In the genomic region with DNA sequence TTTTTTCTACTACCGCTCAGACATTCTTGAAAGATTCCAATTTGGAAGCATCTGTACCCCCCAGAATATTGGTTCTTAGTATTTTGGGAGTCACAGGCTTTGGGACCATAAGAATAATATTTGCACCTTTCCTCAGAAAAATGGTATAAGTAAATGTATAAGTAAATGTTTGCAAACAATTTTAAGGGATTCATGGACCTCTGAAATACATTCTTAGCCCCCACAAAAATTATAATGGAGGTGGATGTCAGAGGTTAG, we compare ENCODE assay signal across 1 cellular context.
TF ChIP-seq lines count a peak whose summit lies in the region.

No MANE protein-coding gene starts in this region.

TF ChIP-seq in K562, 482 proteins besides CTCF, POLR2A, EP300 and RAD21 (continued from another document):
- TF ChIP-seq, protein P1, sequence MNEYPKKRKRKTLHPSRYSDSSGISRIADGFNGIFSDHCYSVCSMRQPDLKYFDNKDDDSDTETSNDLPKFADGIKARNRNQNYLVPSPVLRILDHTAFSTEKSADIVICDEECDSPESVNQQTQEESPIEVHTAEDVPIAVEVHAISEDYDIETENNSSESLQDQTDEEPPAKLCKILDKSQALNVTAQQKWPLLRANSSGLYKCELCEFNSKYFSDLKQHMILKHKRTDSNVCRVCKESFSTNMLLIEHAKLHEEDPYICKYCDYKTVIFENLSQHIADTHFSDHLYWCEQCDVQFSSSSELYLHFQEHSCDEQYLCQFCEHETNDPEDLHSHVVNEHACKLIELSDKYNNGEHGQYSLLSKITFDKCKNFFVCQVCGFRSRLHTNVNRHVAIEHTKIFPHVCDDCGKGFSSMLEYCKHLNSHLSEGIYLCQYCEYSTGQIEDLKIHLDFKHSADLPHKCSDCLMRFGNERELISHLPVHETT (CRISPR knock-in tag; conservative IDR thresholded peaks at IDR 0.05 in 1 of 2, IDR thresholded peaks at IDR 0.05 in 1 of 2): no peak
- no peak for TF ChIP-seq MED1 (CRISPR knock-in tag; IDR thresholded peaks at IDR 0.05; ENCODE audit: borderline replicate concordance)
- no peak for TF ChIP-seq MAFK (IDR thresholded peaks at IDR 0.05; ENCODE audit: low read length)
- no peak for TF ChIP-seq HMG20A (CRISPR knock-in tag; conservative IDR thresholded peaks at IDR 0.05)
- no peak for TF ChIP-seq CXXC5 (CRISPR knock-in tag; IDR thresholded peaks at IDR 0.05)
- TF ChIP-seq, protein P2, sequence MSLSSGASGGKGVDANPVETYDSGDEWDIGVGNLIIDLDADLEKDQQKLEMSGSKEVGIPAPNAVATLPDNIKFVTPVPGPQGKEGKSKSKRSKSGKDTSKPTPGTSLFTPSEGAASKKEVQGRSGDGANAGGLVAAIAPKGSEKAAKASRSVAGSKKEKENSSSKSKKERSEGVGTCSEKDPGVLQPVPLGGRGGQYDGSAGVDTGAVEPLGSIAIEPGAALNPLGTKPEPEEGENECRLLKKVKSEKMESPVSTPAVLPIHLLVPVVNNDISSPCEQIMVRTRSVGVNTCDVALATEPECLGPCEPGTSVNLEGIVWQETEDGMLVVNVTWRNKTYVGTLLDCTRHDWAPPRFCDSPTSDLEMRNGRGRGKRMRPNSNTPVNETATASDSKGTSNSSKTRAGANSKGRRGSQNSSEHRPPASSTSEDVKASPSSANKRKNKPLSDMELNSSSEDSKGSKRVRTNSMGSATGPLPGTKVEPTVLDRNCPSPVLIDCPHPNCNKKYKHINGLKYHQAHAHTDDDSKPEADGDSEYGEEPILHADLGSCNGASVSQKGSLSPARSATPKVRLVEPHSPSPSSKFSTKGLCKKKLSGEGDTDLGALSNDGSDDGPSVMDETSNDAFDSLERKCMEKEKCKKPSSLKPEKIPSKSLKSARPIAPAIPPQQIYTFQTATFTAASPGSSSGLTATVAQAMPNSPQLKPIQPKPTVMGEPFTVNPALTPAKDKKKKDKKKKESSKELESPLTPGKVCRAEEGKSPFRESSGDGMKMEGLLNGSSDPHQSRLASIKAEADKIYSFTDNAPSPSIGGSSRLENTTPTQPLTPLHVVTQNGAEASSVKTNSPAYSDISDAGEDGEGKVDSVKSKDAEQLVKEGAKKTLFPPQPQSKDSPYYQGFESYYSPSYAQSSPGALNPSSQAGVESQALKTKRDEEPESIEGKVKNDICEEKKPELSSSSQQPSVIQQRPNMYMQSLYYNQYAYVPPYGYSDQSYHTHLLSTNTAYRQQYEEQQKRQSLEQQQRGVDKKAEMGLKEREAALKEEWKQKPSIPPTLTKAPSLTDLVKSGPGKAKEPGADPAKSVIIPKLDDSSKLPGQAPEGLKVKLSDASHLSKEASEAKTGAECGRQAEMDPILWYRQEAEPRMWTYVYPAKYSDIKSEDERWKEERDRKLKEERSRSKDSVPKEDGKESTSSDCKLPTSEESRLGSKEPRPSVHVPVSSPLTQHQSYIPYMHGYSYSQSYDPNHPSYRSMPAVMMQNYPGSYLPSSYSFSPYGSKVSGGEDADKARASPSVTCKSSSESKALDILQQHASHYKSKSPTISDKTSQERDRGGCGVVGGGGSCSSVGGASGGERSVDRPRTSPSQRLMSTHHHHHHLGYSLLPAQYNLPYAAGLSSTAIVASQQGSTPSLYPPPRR (CRISPR knock-in tag; IDR thresholded peaks at IDR 0.05; ENCODE audit: borderline replicate concordance): no peak
- TF ChIP-seq MXI1 (IDR thresholded peaks at IDR 0.05; ENCODE audit: low read depth, low read length): no peak
- no peak for TF ChIP-seq KLF13 (tag; IDR thresholded peaks at IDR 0.05; ENCODE audit: borderline replicate concordance, low read depth)
- TF ChIP-seq ZNF778 (CRISPR knock-in tag; IDR thresholded peaks at IDR 0.05): 0 out of 2 replicates have a peak, but pooled peaks have one; percentile 69
- TF ChIP-seq DNMT1 (IDR thresholded peaks at IDR 0.05): no peak
- TF ChIP-seq TBP (optimal IDR thresholded peaks at IDR 0.05; ENCODE audit: low read depth, low read length): no peak
- TF ChIP-seq GATAD2B (IDR thresholded peaks at IDR 0.05; ENCODE audit: borderline replicate concordance): peak; percentile 14; the same call in 1 of the 2 replicates
- TF ChIP-seq EHMT2 (IDR thresholded peaks at IDR 0.05): no peak
- TF ChIP-seq TRIM28 (IDR thresholded peaks at IDR 0.05): no peak
- TF ChIP-seq KLF16 (IDR thresholded peaks at IDR 0.05): no peak
- TF ChIP-seq, protein P3, sequence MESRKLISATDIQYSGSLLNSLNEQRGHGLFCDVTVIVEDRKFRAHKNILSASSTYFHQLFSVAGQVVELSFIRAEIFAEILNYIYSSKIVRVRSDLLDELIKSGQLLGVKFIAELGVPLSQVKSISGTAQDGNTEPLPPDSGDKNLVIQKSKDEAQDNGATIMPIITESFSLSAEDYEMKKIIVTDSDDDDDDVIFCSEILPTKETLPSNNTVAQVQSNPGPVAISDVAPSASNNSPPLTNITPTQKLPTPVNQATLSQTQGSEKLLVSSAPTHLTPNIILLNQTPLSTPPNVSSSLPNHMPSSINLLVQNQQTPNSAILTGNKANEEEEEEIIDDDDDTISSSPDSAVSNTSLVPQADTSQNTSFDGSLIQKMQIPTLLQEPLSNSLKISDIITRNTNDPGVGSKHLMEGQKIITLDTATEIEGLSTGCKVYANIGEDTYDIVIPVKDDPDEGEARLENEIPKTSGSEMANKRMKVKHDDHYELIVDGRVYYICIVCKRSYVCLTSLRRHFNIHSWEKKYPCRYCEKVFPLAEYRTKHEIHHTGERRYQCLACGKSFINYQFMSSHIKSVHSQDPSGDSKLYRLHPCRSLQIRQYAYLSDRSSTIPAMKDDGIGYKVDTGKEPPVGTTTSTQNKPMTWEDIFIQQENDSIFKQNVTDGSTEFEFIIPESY (CRISPR knock-in tag; IDR thresholded peaks at IDR 0.05): no peak
- TF ChIP-seq ZNF79 (CRISPR knock-in tag; IDR thresholded peaks at IDR 0.05; ENCODE audit: low read depth): no peak
- TF ChIP-seq CBX2 (IDR thresholded peaks at IDR 0.05; ENCODE audit: insufficient read depth, low read length, poor library complexity, severe bottlenecking): no peak
- no peak for TF ChIP-seq ZNF695 (CRISPR knock-in tag; IDR thresholded peaks at IDR 0.05)
- TF ChIP-seq, protein P4, sequence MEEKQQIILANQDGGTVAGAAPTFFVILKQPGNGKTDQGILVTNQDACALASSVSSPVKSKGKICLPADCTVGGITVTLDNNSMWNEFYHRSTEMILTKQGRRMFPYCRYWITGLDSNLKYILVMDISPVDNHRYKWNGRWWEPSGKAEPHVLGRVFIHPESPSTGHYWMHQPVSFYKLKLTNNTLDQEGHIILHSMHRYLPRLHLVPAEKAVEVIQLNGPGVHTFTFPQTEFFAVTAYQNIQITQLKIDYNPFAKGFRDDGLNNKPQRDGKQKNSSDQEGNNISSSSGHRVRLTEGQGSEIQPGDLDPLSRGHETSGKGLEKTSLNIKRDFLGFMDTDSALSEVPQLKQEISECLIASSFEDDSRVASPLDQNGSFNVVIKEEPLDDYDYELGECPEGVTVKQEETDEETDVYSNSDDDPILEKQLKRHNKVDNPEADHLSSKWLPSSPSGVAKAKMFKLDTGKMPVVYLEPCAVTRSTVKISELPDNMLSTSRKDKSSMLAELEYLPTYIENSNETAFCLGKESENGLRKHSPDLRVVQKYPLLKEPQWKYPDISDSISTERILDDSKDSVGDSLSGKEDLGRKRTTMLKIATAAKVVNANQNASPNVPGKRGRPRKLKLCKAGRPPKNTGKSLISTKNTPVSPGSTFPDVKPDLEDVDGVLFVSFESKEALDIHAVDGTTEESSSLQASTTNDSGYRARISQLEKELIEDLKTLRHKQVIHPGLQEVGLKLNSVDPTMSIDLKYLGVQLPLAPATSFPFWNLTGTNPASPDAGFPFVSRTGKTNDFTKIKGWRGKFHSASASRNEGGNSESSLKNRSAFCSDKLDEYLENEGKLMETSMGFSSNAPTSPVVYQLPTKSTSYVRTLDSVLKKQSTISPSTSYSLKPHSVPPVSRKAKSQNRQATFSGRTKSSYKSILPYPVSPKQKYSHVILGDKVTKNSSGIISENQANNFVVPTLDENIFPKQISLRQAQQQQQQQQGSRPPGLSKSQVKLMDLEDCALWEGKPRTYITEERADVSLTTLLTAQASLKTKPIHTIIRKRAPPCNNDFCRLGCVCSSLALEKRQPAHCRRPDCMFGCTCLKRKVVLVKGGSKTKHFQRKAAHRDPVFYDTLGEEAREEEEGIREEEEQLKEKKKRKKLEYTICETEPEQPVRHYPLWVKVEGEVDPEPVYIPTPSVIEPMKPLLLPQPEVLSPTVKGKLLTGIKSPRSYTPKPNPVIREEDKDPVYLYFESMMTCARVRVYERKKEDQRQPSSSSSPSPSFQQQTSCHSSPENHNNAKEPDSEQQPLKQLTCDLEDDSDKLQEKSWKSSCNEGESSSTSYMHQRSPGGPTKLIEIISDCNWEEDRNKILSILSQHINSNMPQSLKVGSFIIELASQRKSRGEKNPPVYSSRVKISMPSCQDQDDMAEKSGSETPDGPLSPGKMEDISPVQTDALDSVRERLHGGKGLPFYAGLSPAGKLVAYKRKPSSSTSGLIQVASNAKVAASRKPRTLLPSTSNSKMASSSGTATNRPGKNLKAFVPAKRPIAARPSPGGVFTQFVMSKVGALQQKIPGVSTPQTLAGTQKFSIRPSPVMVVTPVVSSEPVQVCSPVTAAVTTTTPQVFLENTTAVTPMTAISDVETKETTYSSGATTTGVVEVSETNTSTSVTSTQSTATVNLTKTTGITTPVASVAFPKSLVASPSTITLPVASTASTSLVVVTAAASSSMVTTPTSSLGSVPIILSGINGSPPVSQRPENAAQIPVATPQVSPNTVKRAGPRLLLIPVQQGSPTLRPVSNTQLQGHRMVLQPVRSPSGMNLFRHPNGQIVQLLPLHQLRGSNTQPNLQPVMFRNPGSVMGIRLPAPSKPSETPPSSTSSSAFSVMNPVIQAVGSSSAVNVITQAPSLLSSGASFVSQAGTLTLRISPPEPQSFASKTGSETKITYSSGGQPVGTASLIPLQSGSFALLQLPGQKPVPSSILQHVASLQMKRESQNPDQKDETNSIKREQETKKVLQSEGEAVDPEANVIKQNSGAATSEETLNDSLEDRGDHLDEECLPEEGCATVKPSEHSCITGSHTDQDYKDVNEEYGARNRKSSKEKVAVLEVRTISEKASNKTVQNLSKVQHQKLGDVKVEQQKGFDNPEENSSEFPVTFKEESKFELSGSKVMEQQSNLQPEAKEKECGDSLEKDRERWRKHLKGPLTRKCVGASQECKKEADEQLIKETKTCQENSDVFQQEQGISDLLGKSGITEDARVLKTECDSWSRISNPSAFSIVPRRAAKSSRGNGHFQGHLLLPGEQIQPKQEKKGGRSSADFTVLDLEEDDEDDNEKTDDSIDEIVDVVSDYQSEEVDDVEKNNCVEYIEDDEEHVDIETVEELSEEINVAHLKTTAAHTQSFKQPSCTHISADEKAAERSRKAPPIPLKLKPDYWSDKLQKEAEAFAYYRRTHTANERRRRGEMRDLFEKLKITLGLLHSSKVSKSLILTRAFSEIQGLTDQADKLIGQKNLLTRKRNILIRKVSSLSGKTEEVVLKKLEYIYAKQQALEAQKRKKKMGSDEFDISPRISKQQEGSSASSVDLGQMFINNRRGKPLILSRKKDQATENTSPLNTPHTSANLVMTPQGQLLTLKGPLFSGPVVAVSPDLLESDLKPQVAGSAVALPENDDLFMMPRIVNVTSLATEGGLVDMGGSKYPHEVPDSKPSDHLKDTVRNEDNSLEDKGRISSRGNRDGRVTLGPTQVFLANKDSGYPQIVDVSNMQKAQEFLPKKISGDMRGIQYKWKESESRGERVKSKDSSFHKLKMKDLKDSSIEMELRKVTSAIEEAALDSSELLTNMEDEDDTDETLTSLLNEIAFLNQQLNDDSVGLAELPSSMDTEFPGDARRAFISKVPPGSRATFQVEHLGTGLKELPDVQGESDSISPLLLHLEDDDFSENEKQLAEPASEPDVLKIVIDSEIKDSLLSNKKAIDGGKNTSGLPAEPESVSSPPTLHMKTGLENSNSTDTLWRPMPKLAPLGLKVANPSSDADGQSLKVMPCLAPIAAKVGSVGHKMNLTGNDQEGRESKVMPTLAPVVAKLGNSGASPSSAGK (IDR thresholded peaks at IDR 0.05): no peak
- no peak for TF ChIP-seq ZNF121 (CRISPR knock-in tag; conservative IDR thresholded peaks at IDR 0.05)
- TF ChIP-seq TGIF2 (CRISPR knock-in tag; IDR thresholded peaks at IDR 0.05): no peak
- TF ChIP-seq KLF1 (tag; IDR thresholded peaks at IDR 0.05): no peak
- 0 out of 2 replicates have a peak, but pooled peaks have one; percentile 8 for TF ChIP-seq KAT7 (CRISPR knock-in tag; IDR thresholded peaks at IDR 0.05; ENCODE audit: borderline replicate concordance)
- TF ChIP-seq, protein P5, sequence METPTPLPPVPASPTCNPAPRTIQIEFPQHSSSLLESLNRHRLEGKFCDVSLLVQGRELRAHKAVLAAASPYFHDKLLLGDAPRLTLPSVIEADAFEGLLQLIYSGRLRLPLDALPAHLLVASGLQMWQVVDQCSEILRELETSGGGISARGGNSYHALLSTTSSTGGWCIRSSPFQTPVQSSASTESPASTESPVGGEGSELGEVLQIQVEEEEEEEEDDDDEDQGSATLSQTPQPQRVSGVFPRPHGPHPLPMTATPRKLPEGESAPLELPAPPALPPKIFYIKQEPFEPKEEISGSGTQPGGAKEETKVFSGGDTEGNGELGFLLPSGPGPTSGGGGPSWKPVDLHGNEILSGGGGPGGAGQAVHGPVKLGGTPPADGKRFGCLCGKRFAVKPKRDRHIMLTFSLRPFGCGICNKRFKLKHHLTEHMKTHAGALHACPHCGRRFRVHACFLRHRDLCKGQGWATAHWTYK (CRISPR knock-in tag; IDR thresholded peaks at IDR 0.05): 0 out of 2 replicates have a peak, but pooled peaks have one; percentile 20
- TF ChIP-seq PPARD (CRISPR knock-in tag; IDR thresholded peaks at IDR 0.05): no peak
- TF ChIP-seq, protein P6, sequence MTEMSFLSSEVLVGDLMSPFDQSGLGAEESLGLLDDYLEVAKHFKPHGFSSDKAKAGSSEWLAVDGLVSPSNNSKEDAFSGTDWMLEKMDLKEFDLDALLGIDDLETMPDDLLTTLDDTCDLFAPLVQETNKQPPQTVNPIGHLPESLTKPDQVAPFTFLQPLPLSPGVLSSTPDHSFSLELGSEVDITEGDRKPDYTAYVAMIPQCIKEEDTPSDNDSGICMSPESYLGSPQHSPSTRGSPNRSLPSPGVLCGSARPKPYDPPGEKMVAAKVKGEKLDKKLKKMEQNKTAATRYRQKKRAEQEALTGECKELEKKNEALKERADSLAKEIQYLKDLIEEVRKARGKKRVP (CRISPR knock-in tag; IDR thresholded peaks at IDR 0.05): no peak; the same call in 1 of the 2 replicates
- TF ChIP-seq RBM15 (IDR thresholded peaks at IDR 0.05; ENCODE audit: insufficient read depth, low read length): no peak
- TF ChIP-seq PRMT5 (CRISPR knock-in tag; IDR thresholded peaks at IDR 0.05): no peak
- 0 out of 2 replicates have a peak, but pooled peaks have one; percentile 18 for TF ChIP-seq ZNF707 (CRISPR knock-in tag; conservative IDR thresholded peaks at IDR 0.05)
- peak; percentile 7; the same call in 1 of the 2 replicates for TF ChIP-seq GABPA (tag; conservative IDR thresholded peaks at IDR 0.05; ENCODE audit: low read depth)
- no peak for TF ChIP-seq RB1 (IDR thresholded peaks at IDR 0.05; ENCODE audit: low read depth)
- no peak for TF ChIP-seq HEY1 (CRISPR knock-in tag; IDR thresholded peaks at IDR 0.05; ENCODE audit: borderline replicate concordance)
- TF ChIP-seq PTRF (tag; IDR thresholded peaks at IDR 0.05): no peak
- TF ChIP-seq, protein P7, sequence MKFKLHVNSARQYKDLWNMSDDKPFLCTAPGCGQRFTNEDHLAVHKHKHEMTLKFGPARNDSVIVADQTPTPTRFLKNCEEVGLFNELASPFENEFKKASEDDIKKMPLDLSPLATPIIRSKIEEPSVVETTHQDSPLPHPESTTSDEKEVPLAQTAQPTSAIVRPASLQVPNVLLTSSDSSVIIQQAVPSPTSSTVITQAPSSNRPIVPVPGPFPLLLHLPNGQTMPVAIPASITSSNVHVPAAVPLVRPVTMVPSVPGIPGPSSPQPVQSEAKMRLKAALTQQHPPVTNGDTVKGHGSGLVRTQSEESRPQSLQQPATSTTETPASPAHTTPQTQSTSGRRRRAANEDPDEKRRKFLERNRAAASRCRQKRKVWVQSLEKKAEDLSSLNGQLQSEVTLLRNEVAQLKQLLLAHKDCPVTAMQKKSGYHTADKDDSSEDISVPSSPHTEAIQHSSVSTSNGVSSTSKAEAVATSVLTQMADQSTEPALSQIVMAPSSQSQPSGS (CRISPR knock-in tag; IDR thresholded peaks at IDR 0.05): no peak
- no peak for TF ChIP-seq ZNF408 (CRISPR knock-in tag; IDR thresholded peaks at IDR 0.05; ENCODE audit: low read depth)
- TF ChIP-seq SMAD4 (CRISPR knock-in tag; conservative IDR thresholded peaks at IDR 0.05): no peak
